22 cellular contexts compared by ENCODE assay signal in genomic region chr10:99689461-99689860, GRCh38.
"Had no signal": no experiment of that assay in that cellular context is flagged by ENCODE, and none has a peak within 500 bp of the region (broad histone marks: within the 10 kb centered on the region; RNA-seq: fewer than 3 reads in every experiment).

No MANE protein-coding gene starts in this region.

- H3K27ac Mint-ChIP-seq: activated naive CD8-positive, alpha-beta T cell treated with anti-CD3 and anti-CD28 coated beads for 36 hours; activated T-helper 1 cell treated with anti-CD3 and anti-CD28 coated beads, Interleukin-12 subunit alpha, Interleukin-12 subunit beta, Interleukin-2, Interleukin-4 antibody, amounts not matched to agents 30 ng/mL and 10 ng/mL and 1 ng/mL, durations not matched to agents 14 hours and 24 hours and 36 hours; brain; dendritic cell treated with granulocyte-macrophage colony-stimulating factor and Interleukin-4, amounts not matched to agents 40 ng/mL and 50 ng/mL, for 4 days; nephron progenitor cell; T-helper 1 cell treated with Interleukin-12 subunit alpha and Interleukin-12 subunit beta and Interleukin-4 antibody, amounts not matched to agents 30 μg/mL and 1 μg/mL, for 36 hours had no signal

- H3K4me1 Mint-ChIP-seq: activated naive CD8-positive, alpha-beta T cell treated with anti-CD3 and anti-CD28 coated beads for 36 hours; brain; nephron progenitor cell had no signal

- H3K9me3 ChIP-seq: left ventricle myocardium inferior, thyroid gland had no signal

- H3K27ac ChIP-seq: left ventricle myocardium inferior, thyroid gland had no signal

- DNase-seq: activated CD4-positive, alpha-beta T cell treated with anti-CD3 and anti-CD28 coated beads, Interleukin-2, amount 50 U/mL, for 1 hour; activated naive CD8-positive, alpha-beta T cell treated with anti-CD3 and anti-CD28 coated beads for 36 hours; amygdala; cerebellar nuclear complex; effector CD8-positive, alpha-beta T cell; foreskin melanocyte; glutamatergic neuron; hypothalamus; kidney; left ventricle myocardium inferior; nephron progenitor cell; nucleus accumbens; posterior cingulate gyrus; retina; stimulated activated CD4-positive, alpha-beta T cell treated with anti-CD3 and anti-CD28 coated beads, Interleukin-1b, Interleukin-23, amount 100 ng/mL, for 48 hours; stimulated activated naive CD4-positive, alpha-beta T cell treated with Interleukin-2 at 50 U/mL for 16 hours; thyroid gland had no signal

- H3K27me3 Mint-ChIP-seq: activated naive CD8-positive, alpha-beta T cell treated with anti-CD3 and anti-CD28 coated beads for 36 hours; brain; dendritic cell treated with granulocyte-macrophage colony-stimulating factor and Interleukin-4, amounts not matched to agents 40 ng/mL and 50 ng/mL, for 4 days had no signal

- FAIRE-seq: kidney had no signal

- H3K9me3 Mint-ChIP-seq: activated naive CD8-positive, alpha-beta T cell treated with anti-CD3 and anti-CD28 coated beads for 36 hours; activated T-helper 1 cell treated with anti-CD3 and anti-CD28 coated beads, Interleukin-12 subunit alpha, Interleukin-12 subunit beta, Interleukin-2, Interleukin-4 antibody, amounts not matched to agents 30 ng/mL and 10 ng/mL and 1 ng/mL, durations not matched to agents 14 hours and 24 hours and 36 hours; brain; dendritic cell treated with granulocyte-macrophage colony-stimulating factor and Interleukin-4, amounts not matched to agents 40 ng/mL and 50 ng/mL, for 4 days; nephron progenitor cell; T-helper 1 cell treated with Interleukin-12 subunit alpha and Interleukin-12 subunit beta and Interleukin-4 antibody, amounts not matched to agents 30 μg/mL and 1 μg/mL, for 36 hours had no signal

- H3K4me1 ChIP-seq: left ventricle myocardium inferior, thyroid gland had no signal

- H3K27me3 ChIP-seq: thyroid gland had no signal

- H3K4me3 ChIP-seq: left ventricle myocardium inferior, thyroid gland had no signal

- ATAC-seq: activated CD4-positive, CD25-positive, alpha-beta regulatory T cell treated with anti-CD3 and anti-CD28 coated beads, Interleukin-2, amount 50 U/mL, for 24 hours had no signal

- H3K4me3 Mint-ChIP-seq: activated naive CD8-positive, alpha-beta T cell treated with anti-CD3 and anti-CD28 coated beads for 36 hours; activated T-helper 1 cell treated with anti-CD3 and anti-CD28 coated beads, Interleukin-12 subunit alpha, Interleukin-12 subunit beta, Interleukin-2, Interleukin-4 antibody, amounts not matched to agents 30 ng/mL and 10 ng/mL and 1 ng/mL, durations not matched to agents 14 hours and 24 hours and 36 hours; brain; dendritic cell treated with granulocyte-macrophage colony-stimulating factor and Interleukin-4, amounts not matched to agents 40 ng/mL and 50 ng/mL, for 4 days; nephron progenitor cell; T-helper 1 cell treated with Interleukin-12 subunit alpha and Interleukin-12 subunit beta and Interleukin-4 antibody, amounts not matched to agents 30 μg/mL and 1 μg/mL, for 36 hours had no signal
